Comparison of ENCODE assay signal across 8 cellular contexts in the genomic region with DNA sequence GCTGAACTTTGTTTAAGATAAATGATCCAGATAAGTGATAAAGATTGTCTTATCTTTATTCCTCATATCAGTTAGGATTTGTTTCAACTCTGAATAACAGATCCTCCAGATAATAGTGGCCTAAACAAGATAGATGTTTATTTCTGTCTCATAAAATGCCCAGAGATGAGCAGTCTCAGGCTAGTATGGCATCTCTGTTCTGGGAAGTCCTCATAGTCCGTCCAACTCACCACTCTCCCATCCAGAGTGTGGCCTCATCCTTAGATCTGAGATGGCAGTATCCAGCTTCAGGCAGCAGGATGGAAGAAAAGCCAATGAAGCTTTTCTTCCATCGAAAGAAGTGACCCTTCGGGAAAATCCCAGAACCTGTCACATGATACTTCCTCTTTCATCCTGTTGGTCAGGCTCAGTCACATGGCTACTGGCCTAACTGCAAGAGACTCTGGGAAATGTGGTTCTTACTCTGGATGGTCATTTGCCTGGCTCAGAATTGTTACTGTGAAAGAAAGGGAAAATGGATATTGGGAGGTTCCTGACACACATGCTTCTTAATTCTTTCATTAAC. TPM values are rescaled to one million over a fixed set of nuclear protein-coding genes. Genes with fewer than 3 reads are reported as not detected.
A peak's percentile ranks its signal among the peaks of the same experiment; 100 is the strongest.
DNase-seq lines count a peak whose midpoint lies in the region; ATAC-seq and TF ChIP-seq lines count a peak whose summit lies in the region.

No MANE protein-coding gene starts in this region.

- POLR2A ChIA-PET in CD8-positive, alpha-beta memory T cell (lab: Charles Lee) = no interaction called here

- no peaks in the 10 kb centered on the region for H3K36me3 ChIP-seq in KMS-11 (ENCODE audit: insufficient read depth)
- H3K36me3 ChIP-seq in CD8-positive, alpha-beta memory T cell (ENCODE audit: insufficient read depth, low read length) = no peaks in the 10 kb centered on the region

- H3K9me3 ChIP-seq in CD8-positive, alpha-beta memory T cell (ENCODE audit: low read length) = no peaks in the 10 kb centered on the region

- H2AFZ ChIP-seq in KMS-11 (ENCODE audit: low read depth) = peak overlapping the region; percentile 66

- no peak overlapping the region for H3K9ac ChIP-seq in KMS-11

- H3K4me3 Mint-ChIP-seq in Calu3 (ENCODE audit: low read depth, unreplicated experiment) = peak overlapping the region; percentile 68
- peak overlapping the region in 1 of 7 donors; percentile 29 for H3K4me3 Mint-ChIP-seq in CD8-positive, alpha-beta memory T cell

- H3K36me3 Mint-ChIP-seq in Calu3 (ENCODE audit: insufficient read depth, unreplicated experiment) = peaks cover 4% of the 10 kb centered on the region
- H3K36me3 Mint-ChIP-seq in CD8-positive, alpha-beta memory T cell = peaks cover 0 to 4% (median 0%) of the 10 kb centered on the region in 3 donors

- peaks cover 2% of the 10 kb centered on the region for H3K9me3 Mint-ChIP-seq in Calu3 (ENCODE audit: low read depth, unreplicated experiment)
- no peaks in the 10 kb centered on the region for H3K9me3 Mint-ChIP-seq in CD8-positive, alpha-beta memory T cell

- H3K79me2 ChIP-seq in KMS-11 (ENCODE audit: insufficient read depth, low read depth) = no peaks in the 10 kb centered on the region

- H3K4me1 ChIP-seq in KMS-11 (ENCODE audit: low read depth, poor library complexity, severe bottlenecking) = no peaks in the 10 kb centered on the region
- H3K4me1 ChIP-seq in CD8-positive, alpha-beta memory T cell (ENCODE audit: insufficient read depth, low read length) = peaks cover 9% of the 10 kb centered on the region

- no peaks in the 10 kb centered on the region for H3K27me3 ChIP-seq in KMS-11 (ENCODE audit: insufficient read depth, low read depth)
- H3K27me3 ChIP-seq in CD8-positive, alpha-beta memory T cell (ENCODE audit: insufficient read depth, low read length, poor library complexity, severe bottlenecking) = no peaks in the 10 kb centered on the region

- in situ Hi-C loops in astrocyte of the cerebellum (cut with HindIII; ENCODE audit: low sequenced_read_pairs) = no loop called here

- H3K4me1 Mint-ChIP-seq in Calu3 (ENCODE audit: low read depth, unreplicated experiment) = no peaks in the 10 kb centered on the region
- peaks cover 39 to 65% (median 59%) of the 10 kb centered on the region in 3 donors for H3K4me1 Mint-ChIP-seq in CD8-positive, alpha-beta memory T cell

- peaks cover 83% of the 10 kb centered on the region for H3K27me3 Mint-ChIP-seq in Calu3 (ENCODE audit: unreplicated experiment)
- H3K27me3 Mint-ChIP-seq in CD8-positive, alpha-beta memory T cell = no peaks in the 10 kb centered on the region

- DNase-seq in Calu3 (peak; percentile 36), astrocyte of the cerebellum (ENCODE audit: low read depth) (peak; percentile 9), inferior parietal cortex (ENCODE audit: extremely low spot score) (peak; percentile 92)
- DNase-seq in CD8-positive, alpha-beta memory T cell = no peak
- DNase-seq in activated CD4-positive, CD25-positive, alpha-beta regulatory T cell (lab: John Stamatoyannopoulos, UW) = no peak

- CTCF ChIA-PET in Calu3 (lab: Charles Lee) = interaction anchor here (1.2 to 2.0 kb wide), 2 partner anchors 11 to 30 kb away, joined by 3 to 5 read pairs; no protein-coding TSS in a partner anchor
- CTCF ChIA-PET in CD8-positive, alpha-beta memory T cell (lab: Charles Lee) = interaction anchor here (1.5 to 2.1 kb wide), 2 partner anchors 9 to 20 kb away, joined by 3 to 6 read pairs; no protein-coding TSS in a partner anchor

- no peak overlapping the region for H3K27ac ChIP-seq in KMS-11
- H3K27ac ChIP-seq in CD8-positive, alpha-beta memory T cell (ENCODE audit: low read depth, low read length) = no peak overlapping the region

- ATAC-seq in GM19463 (IDR thresholded peaks at IDR 0.05; ENCODE audit: unreplicated experiment) = no peak
- ATAC-seq in HG02885 (IDR thresholded peaks at IDR 0.05; ENCODE audit: poor library complexity, unreplicated experiment) = no peak

- intact Hi-C loops in Calu3 (cut with micrococcal nuclease; ENCODE audit: unreplicated experiment) = no loop called here

- H3K4me3 ChIP-seq in KMS-11 (IDR thresholded peaks at IDR 0.05; ENCODE audit: insufficient read depth, low read depth, low read length) (no peak overlapping the region), astrocyte of the cerebellum (ENCODE audit: low read depth, low read length) (peak overlapping the region; percentile 17)
- H3K4me3 ChIP-seq in CD8-positive, alpha-beta memory T cell (ENCODE audit: low read length) = no peak overlapping the region

- no TSS peak for BruUV-seq in Calu3 (replicated peaks; lab: Mats Ljungman, UMichigan)

- H3K4me2 ChIP-seq in KMS-11 = peak overlapping the region; percentile 50

- peak overlapping the region; percentile 33 for H3K27ac Mint-ChIP-seq in Calu3 (ENCODE audit: unreplicated experiment)
- peak overlapping the region in 1 of 8 donors; percentile 43 for H3K27ac Mint-ChIP-seq in CD8-positive, alpha-beta memory T cell

- no peak for TF ChIP-seq CTCF in Calu3 (IDR thresholded peaks at IDR 0.05; ENCODE audit: unreplicated experiment)
- TF ChIP-seq CTCF in KMS-11 (conservative IDR thresholded peaks at IDR 0.05; ENCODE audit: low read depth, low read length) = no peak
- no peak for TF ChIP-seq CTCF in astrocyte of the cerebellum (IDR thresholded peaks at IDR 0.05; ENCODE audit: low read depth, low read length, missing control alignments)

- no peaks in the 10 kb centered on the region for H4K20me1 ChIP-seq in KMS-11 (ENCODE audit: insufficient read depth)

RNA-seq across cellular contexts. Expression of a gene that starts 29.4 kb away (rescaled TPM):
- 0.17 and 0.64 TPM in 2 replicates for total RNA-seq in Calu3 (2022)
- 100 to 1,000 TPM; 140 to 145 TPM for total RNA-seq in CD8-positive, alpha-beta memory T cell
- polyA plus RNA-seq in CD8-positive, alpha-beta memory T cell = 193 TPM

Comparison
In these comparisons a context has a peak if more than half of its experiments do, and no peak if none do; other contexts are left out.
1. DNase-seq: peak in Calu3 (single experiment), astrocyte of the cerebellum (single experiment) and inferior parietal cortex (single experiment); none in CD8-positive, alpha-beta memory T cell (0 of 5) and activated CD4-positive, CD25-positive, alpha-beta regulatory T cell (0 of 4).
2. RNA of a gene that starts 29.4 kb away (total RNA-seq): 140 to 145 TPM in CD8-positive, alpha-beta memory T cell; 0.17 to 0.64 TPM in Calu3; every median in the first group is over 10 times any median in the second.